ENCODE assay signal across 18 cellular contexts in the genomic region with DNA sequence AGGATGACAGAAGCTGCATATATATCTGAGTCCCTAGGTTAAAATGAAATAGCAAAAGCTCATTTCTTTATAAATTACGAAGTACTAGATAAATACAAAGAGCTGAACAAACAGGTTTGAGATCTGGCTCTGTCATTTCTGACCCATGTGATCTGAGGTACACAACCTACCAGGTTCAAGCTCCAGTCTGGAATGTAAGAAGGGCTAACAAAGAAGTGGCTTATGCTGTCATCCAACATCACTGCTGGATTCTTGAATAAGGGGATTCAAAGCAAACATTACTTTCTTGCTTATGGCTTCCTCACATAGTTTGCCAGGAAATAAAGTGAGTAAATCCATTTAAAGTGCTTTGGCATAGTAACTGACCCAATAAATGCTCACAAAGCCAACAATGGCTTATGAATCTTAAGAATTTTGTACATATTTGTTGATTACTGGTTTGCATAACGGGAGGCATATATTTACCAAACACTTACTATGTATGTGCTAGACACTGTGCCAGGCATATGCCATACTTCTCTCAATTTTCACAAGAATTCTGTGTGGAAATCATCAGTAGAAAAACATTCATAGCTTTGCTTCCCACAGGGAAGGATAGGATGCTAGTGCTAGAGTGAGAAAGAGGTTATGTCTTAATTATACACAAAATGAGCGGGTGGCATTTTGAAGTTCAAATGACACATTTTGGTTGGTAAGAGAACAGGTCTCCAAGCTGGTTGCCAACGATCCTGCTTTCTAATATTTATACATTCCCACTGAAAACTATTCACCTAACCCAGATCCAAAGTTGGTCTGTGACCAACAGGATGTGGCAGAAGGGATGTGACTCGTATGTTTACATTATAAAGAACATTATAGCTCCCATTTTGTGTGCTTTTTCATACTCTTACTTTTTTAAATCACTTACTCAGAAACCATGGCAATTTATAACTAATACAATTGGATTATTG. TPM values are rescaled to one million over a fixed set of nuclear protein-coding genes. Genes with fewer than 3 reads are reported as not detected.
DNase-seq lines count a peak whose midpoint lies in the region; ATAC-seq and TF ChIP-seq lines count a peak whose summit lies in the region.
"Had no signal": no experiment of that assay in that cellular context is flagged by ENCODE, and none has a peak within 500 bp of the region (broad histone marks: within the 10 kb centered on the region; RNA-seq: fewer than 3 reads in every experiment).

No MANE protein-coding gene starts in this region.

- ATAC-seq in GM18870 (IDR thresholded peaks at IDR 0.05; ENCODE audit: unreplicated experiment) (no peak), HG03108 (IDR thresholded peaks at IDR 0.05; ENCODE audit: unreplicated experiment) (no peak)
- ATAC-seq: foreskin keratinocyte had no signal

- H4K91ac ChIP-seq in mesenchymal stem cell (ENCODE audit: low read length): no peak overlapping the region

- no peak overlapping the region for H2BK12ac ChIP-seq in mesenchymal stem cell (ENCODE audit: low read length in 2 of 2)

- no peak overlapping the region for H2BK15ac ChIP-seq in mesenchymal stem cell (ENCODE audit: low read depth, poor library complexity, severe bottlenecking)

- no peak overlapping the region for H3K27ac ChIP-seq in mesenchymal stem cell (ENCODE audit: low read length, poor library complexity, severe bottlenecking)
- H3K27ac ChIP-seq: BLaER1, foreskin keratinocyte, neutrophil, skin epidermis had no signal

- no peak overlapping the region for H2AK5ac ChIP-seq in mesenchymal stem cell (ENCODE audit: low read length, severe bottlenecking)

- 100% methylated on average over 1 of the region's 5 CpGs for WGBS in mesenchymal stem cell

- in situ Hi-C loops in astrocyte of the spinal cord (cut with HindIII; ENCODE audit: low sequenced_read_pairs): no loop called here

- no peak overlapping the region for H2BK5ac ChIP-seq in mesenchymal stem cell (ENCODE audit: low read depth, low read length, poor library complexity, severe bottlenecking)

- H3K14ac ChIP-seq in mesenchymal stem cell (ENCODE audit: low read length in 2 of 2): no peak overlapping the region

- peaks cover 16 to 74% of the 10 kb centered on the region in 2 experiments for H3K36me3 ChIP-seq in mesenchymal stem cell (ENCODE audit: control insufficient read depth in 1 of 2, insufficient read depth in 2 of 2, low read depth in 1 of 2, low read length in 2 of 2)

- DNase-seq in COLO829 (ENCODE audit: low spot score): peak; percentile 28
- peak; percentile 3 for DNase-seq in HT-29 (ENCODE audit: low spot score)
- DNase-seq in astrocyte of the spinal cord (ENCODE audit: low read depth, low spot score): peak; percentile 70
- DNase-seq in mesenchymal stem cell: peak; percentile 50
- no peak for DNase-seq in cerebellar cortex (ENCODE audit: low spot score)
- no peak for DNase-seq in activated CD4-positive, alpha-beta T cell treated with anti-CD3 and anti-CD28 coated beads, Interleukin-2, amount 50 U/mL, for 4 hours
- DNase-seq: activated CD4-positive, alpha-beta T cell treated with anti-CD3 and anti-CD28 coated beads, Interleukin-2, amount 10 ng/mL, durations not matched to agents 24 days and 14 days; activated T-cell treated with anti-CD3 and anti-CD28 coated beads, Interleukin-2, amount 50 U/mL, for 48 hours; DMS153; effector CD4-positive, alpha-beta T cell; foreskin keratinocyte; KG1; NCI-H187 had no signal

- no peak overlapping the region for H3K18ac ChIP-seq in mesenchymal stem cell (ENCODE audit: low read depth in 1 of 2, low read length in 2 of 2)

- H2AFZ ChIP-seq in mesenchymal stem cell (ENCODE audit: low read depth, low read length): no peak overlapping the region

- no peak overlapping the region for H4K8ac ChIP-seq in mesenchymal stem cell (ENCODE audit: low read length)

- H3K9ac ChIP-seq in mesenchymal stem cell (ENCODE audit: low read length): no peak overlapping the region
- H3K9ac ChIP-seq: BLaER1 had no signal

- H2BK120ac ChIP-seq in mesenchymal stem cell (ENCODE audit: low read depth, low read length): no peak overlapping the region

- peaks cover 2% of the 10 kb centered on the region for H3K4me1 ChIP-seq in mesenchymal stem cell (ENCODE audit: control insufficient read depth, insufficient read depth, low read depth, low read length)
- H3K4me1 ChIP-seq: BLaER1 had no signal

- H3K79me1 ChIP-seq in mesenchymal stem cell (replicated peaks; ENCODE audit: low read length, poor library complexity, severe bottlenecking): peaks cover 13% of the 10 kb centered on the region

- no peak for TF ChIP-seq CTCF in astrocyte of the spinal cord (IDR thresholded peaks at IDR 0.05; ENCODE audit: low read depth, low read length)

- H3K4me3 ChIP-seq in astrocyte of the spinal cord (ENCODE audit: low read depth, low read length): no peak overlapping the region
- H3K4me3 ChIP-seq in mesenchymal stem cell (ENCODE audit: insufficient read depth in 1 of 2, low read depth in 1 of 2, low read length in 2 of 2): no peak overlapping the region
- H3K4me3 ChIP-seq: BLaER1, skin epidermis had no signal

- no peak overlapping the region for H3K4me2 ChIP-seq in mesenchymal stem cell (ENCODE audit: low read length, poor library complexity, severe bottlenecking)
- H3K4me2 ChIP-seq: BLaER1 had no signal

- no peak overlapping the region for H3K4ac ChIP-seq in mesenchymal stem cell (ENCODE audit: low read depth in 1 of 2, low read length in 2 of 2)

- no peaks in the 10 kb centered on the region for H3K27me3 ChIP-seq in mesenchymal stem cell (ENCODE audit: control insufficient read depth in 1 of 2, insufficient read depth in 1 of 2, low read length in 2 of 2)
- H3K27me3 ChIP-seq: BLaER1, foreskin keratinocyte, neutrophil had no signal

- H3K23ac ChIP-seq in mesenchymal stem cell (ENCODE audit: low read length in 2 of 2): no peak overlapping the region

- no peaks in the 10 kb centered on the region for H3K9me3 ChIP-seq in mesenchymal stem cell (ENCODE audit: control insufficient read depth, low read length)
- H3K9me3 ChIP-seq: neutrophil had no signal

RNA-seq across cellular contexts. Expression of a gene that starts 38.7 kb away (rescaled TPM):
- 1.2 and 2.1 TPM in 2 replicates for total RNA-seq in HT-29 (2014; rRNA removed; shearing (Covaris generic))
- polyA plus RNA-seq in mesenchymal stem cell (2013, experiment 1 of 2): 0.10 TPM
- 0.08 TPM for polyA plus RNA-seq in mesenchymal stem cell (2013, experiment 2 of 2)

Comparison
In these comparisons a context has a peak if more than half of its experiments do, and no peak if none do; other contexts are left out.
1. DNase-seq: peak in COLO829 (single experiment), HT-29 (single experiment), astrocyte of the spinal cord (single experiment) and mesenchymal stem cell (single experiment); none in cerebellar cortex (single experiment) and activated CD4-positive, alpha-beta T cell treated with anti-CD3 and anti-CD28 coated beads, Interleukin-2, amount 50 U/mL, for 4 hours (0 of 2).